24 cellular contexts compared by ENCODE assay signal in the genomic region with DNA sequence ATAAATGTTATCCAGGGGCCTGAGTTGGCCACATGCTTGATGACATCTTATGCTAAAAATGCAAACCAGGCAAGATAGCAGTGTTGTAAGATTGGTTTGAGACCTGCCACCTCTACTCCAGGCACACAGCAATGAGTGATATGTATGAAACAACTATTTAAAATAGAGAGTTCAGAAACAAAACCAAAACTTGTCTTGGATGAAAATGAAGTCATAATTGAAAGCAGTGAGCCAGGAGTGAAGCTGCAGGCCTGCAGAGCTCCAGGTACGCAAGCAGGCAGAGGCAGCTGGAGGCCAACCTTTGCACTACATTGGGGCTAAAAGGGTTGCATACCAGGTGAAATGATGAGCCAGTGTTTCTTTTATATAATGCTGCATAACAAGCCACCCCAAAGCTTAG.
"Had no signal": no experiment of that assay in that cellular context is flagged by ENCODE, and none has a peak within 500 bp of the region (broad histone marks: within the 10 kb centered on the region; RNA-seq: fewer than 3 reads in every experiment).

No MANE protein-coding gene starts in this region.

- H3K36me3 ChIP-seq: Peyer's patch, SJCRH30 had no signal

- H3K27ac ChIP-seq: KMS-11, PC-9, Peyer's patch, SJCRH30, SK-N-MC had no signal

- DNase-seq: Kasumi-1, NCI-H1092, NCI-H1105 treated with DMSO at 0.1 percent for 48 hours, NCI-H1417 treated with DMSO at 0.1 percent for 48 hours, NCI-H146, NCI-H1694 treated with DMSO at 0.1 percent for 48 hours, NCI-H1930, NCI-H2081, NCI-H2107, NCI-H2227 treated with DMSO at 0.1 percent for 48 hours, NCI-H446, NCI-H510A, NCI-H524 treated with DMSO at 0.1 percent for 48 hours, NCI-H69, NCI-H774, OCI-M1, PC-9, Peyer's patch, SHP77 treated with DMSO at 0.1 percent for 48 hours, SJCRH30 had no signal

- FAIRE-seq: K562 had no signal

- ATAC-seq: K562, Right ventricle myocardium inferior had no signal

- H2AFZ ChIP-seq: PC-9 had no signal

- H3K27me3 ChIP-seq: Peyer's patch, SJCRH30 had no signal

- H3K4me2 ChIP-seq: KMS-11, PC-9 had no signal

- H3K9me3 ChIP-seq: Peyer's patch, SJCRH30 had no signal

- H3K4me3 ChIP-seq: K562, PC-9, Peyer's patch, SJCRH30, SK-N-MC had no signal

- H3K9ac ChIP-seq: KMS-11 had no signal
